Comparison of ENCODE assay signal across 8 cellular contexts in the genomic region with DNA sequence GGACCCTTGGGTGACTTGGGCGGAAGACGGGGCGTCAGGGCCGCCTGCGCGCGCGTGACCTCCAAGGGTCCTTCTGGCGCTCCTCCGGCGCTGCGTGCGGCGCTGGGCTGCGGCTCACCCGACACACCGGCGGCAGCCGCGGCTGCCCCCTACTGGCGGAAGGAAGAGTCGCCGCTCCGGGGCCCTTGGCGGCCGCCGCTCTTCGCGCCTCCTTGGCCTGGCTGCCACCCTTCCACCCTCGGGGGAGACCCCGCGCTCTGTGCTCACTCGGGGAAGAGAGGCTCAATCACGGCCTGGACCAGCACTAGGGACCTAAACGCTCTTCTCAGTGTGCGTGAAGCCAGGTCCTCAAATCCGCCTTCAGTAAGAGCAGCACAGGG.
DNase-seq lines count a peak whose midpoint lies in the region; ATAC-seq, FAIRE-seq and TF ChIP-seq lines count a peak whose summit lies in the region.

No MANE protein-coding gene starts in this region.

- H3K27me3 ChIP-seq in NT2/D1 (ENCODE audit: insufficient read depth, insufficient read length): peaks cover 49% of the 10 kb centered on the region
- no peaks in the 10 kb centered on the region for H3K27me3 ChIP-seq in right cardiac atrium (ENCODE audit: control insufficient read depth, insufficient read depth)
- no peaks in the 10 kb centered on the region for H3K27me3 ChIP-seq in rectal smooth muscle tissue (ENCODE audit: control insufficient read depth, insufficient read depth, low read length)

- FAIRE-seq in GM18507 (lab: Jason Lieb, UNC): no peak

- peak overlapping the region; percentile 85 for H3K9ac ChIP-seq in NT2/D1 (ENCODE audit: insufficient read length, low read depth)
- H3K9ac ChIP-seq in rectal smooth muscle tissue (ENCODE audit: low read length): no peak overlapping the region

- H3K9me3 Mint-ChIP-seq in activated naive CD4-positive, alpha-beta T cell treated with anti-CD3 and anti-CD28 coated beads, Interleukin-2, amount 50 U/mL, for 72 hours: no peaks in the 10 kb centered on the region

- H3K36me3 ChIP-seq in NT2/D1 (ENCODE audit: insufficient read depth, insufficient read length, low read length): no peaks in the 10 kb centered on the region
- no peaks in the 10 kb centered on the region for H3K36me3 ChIP-seq in rectal smooth muscle tissue (ENCODE audit: control insufficient read depth, insufficient read depth, low read length)

- H3K9me3 ChIP-seq in NT2/D1 (ENCODE audit: insufficient read depth, low read length) (peaks cover 5% of the 10 kb centered on the region; the same call in 1 of the 2 replicates), right cardiac atrium (ENCODE audit: control insufficient read depth, low read length) (no peaks in the 10 kb centered on the region)

- TF ChIP-seq CTCF in 22Rv1 (IDR thresholded peaks at IDR 0.05): peak; percentile 76

- WGBS in right cardiac atrium: 5% methylated on average over 37 of the region's 37 CpGs

- no peaks in the 10 kb centered on the region for H3K36me3 Mint-ChIP-seq in activated naive CD4-positive, alpha-beta T cell treated with anti-CD3 and anti-CD28 coated beads, Interleukin-2, amount 50 U/mL, for 72 hours

- H3K4me3 ChIP-seq in NT2/D1 (ENCODE audit: insufficient read length, low read depth): peak overlapping the region; percentile 88
- H3K4me3 ChIP-seq in right cardiac atrium (ENCODE audit: low read length): peak overlapping the region; percentile 7
- peak overlapping the region; percentile 69 for H3K4me3 ChIP-seq in rectal smooth muscle tissue (ENCODE audit: low read length)

- ATAC-seq in HG02981 (IDR thresholded peaks at IDR 0.05; ENCODE audit: unreplicated experiment) (peak; percentile 90), right cardiac atrium (peak; percentile 85 to 92)
- ATAC-seq in activated naive CD4-positive, alpha-beta T cell treated with anti-CD3 and anti-CD28 coated beads, Interleukin-2, amount 50 U/mL, for 72 hours: peak; percentile 78 to 88

- no peak overlapping the region for H3K27ac Mint-ChIP-seq in activated naive CD4-positive, alpha-beta T cell treated with anti-CD3 and anti-CD28 coated beads, Interleukin-2, amount 50 U/mL, for 72 hours

- intact Hi-C loops in right cardiac atrium (cut with DNase I): no loop called here

- H3K27ac ChIP-seq in 22Rv1: peak overlapping the region; percentile 37; the same call in 1 of the 2 replicates
- no peak overlapping the region for H3K27ac ChIP-seq in right cardiac atrium (ENCODE audit: low read length)
- H3K27ac ChIP-seq in rectal smooth muscle tissue (ENCODE audit: low read depth, low read length): no peak overlapping the region

- H3K4me1 ChIP-seq in NT2/D1 (ENCODE audit: insufficient read depth, insufficient read length): peaks cover 3% of the 10 kb centered on the region
- no peaks in the 10 kb centered on the region for H3K4me1 ChIP-seq in right cardiac atrium (ENCODE audit: control insufficient read depth, insufficient read depth, low read length)
- peaks cover 4% of the 10 kb centered on the region for H3K4me1 ChIP-seq in rectal smooth muscle tissue (ENCODE audit: control insufficient read depth, insufficient read depth, low read length)

- DNase-seq in GM18507 (ENCODE audit: extremely low spot score, insufficient read length, low read depth): peak; percentile 75
- DNase-seq in NT2/D1 (ENCODE audit: low read depth, low spot score): peak; percentile 52
- DNase-seq in activated naive CD4-positive, alpha-beta T cell treated with anti-CD3 and anti-CD28 coated beads, Interleukin-2, amount 50 U/mL, for 72 hours (ENCODE audit: low spot score in 2 of 2): peak in 1 of 2 donors; percentile 66
- DNase-seq in right cardiac atrium: peak; percentile 64 to 84 (median 82)
- no peak for DNase-seq in OCI-M1 (lab: John Stamatoyannopoulos, UW)

Comparison
In these comparisons a context has a peak if more than half of its experiments do, and no peak if none do; other contexts are left out.
1. H3K4me3 ChIP-seq: peak in every context shown above with its lines; median percentile 88 in NT2/D1; 69 in rectal smooth muscle tissue; 7 in right cardiac atrium.